16 cellular contexts compared by ENCODE assay signal in genomic region chr1:55131218-55131617, GRCh38.
"Had no signal": no experiment of that assay in that cellular context is flagged by ENCODE, and none has a peak within 500 bp of the region (broad histone marks: within the 10 kb centered on the region; RNA-seq: fewer than 3 reads in every experiment).

No MANE protein-coding gene starts in this region.

- H3K9me3 ChIP-seq: breast epithelium, esophagus squamous epithelium, lower lobe of right lung, tibial artery had no signal

- H3K4me1 Mint-ChIP-seq: nephron had no signal

- H3K4me2 ChIP-seq: hepatocyte had no signal

- H3K79me2 ChIP-seq: hepatocyte had no signal

- H3K27me3 Mint-ChIP-seq: activated CD4-positive, alpha-beta memory T cell treated with anti-CD3 and anti-CD28 coated beads for 36 hours; activated CD8-positive, alpha-beta memory T cell treated with anti-CD3 and anti-CD28 coated beads, Interleukin-2, amount 10 ng/mL, durations not matched to agents 7 days and 5 days; activated naive CD8-positive, alpha-beta T cell treated with anti-CD3 and anti-CD28 coated beads for 36 hours had no signal

- H2AFZ ChIP-seq: hepatocyte had no signal

- DNase-seq: activated CD4-positive, alpha-beta memory T cell treated with anti-CD3 and anti-CD28 coated beads for 36 hours; activated CD8-positive, alpha-beta memory T cell treated with anti-CD3 and anti-CD28 coated beads, Interleukin-2, amount 10 ng/mL, durations not matched to agents 7 days and 5 days; activated naive CD8-positive, alpha-beta T cell treated with anti-CD3 and anti-CD28 coated beads for 36 hours; effector CD4-positive, alpha-beta T cell; esophagus squamous epithelium; islet precursor cell; lower lobe of right lung; posterior cingulate gyrus; stimulated activated CD4-positive, alpha-beta T cell treated with anti-CD3 and anti-CD28 coated beads, Interleukin-2, amount 100 ng/mL, for 24 hours; stimulated activated naive CD4-positive, alpha-beta T cell treated with Interleukin-2 at 50 U/mL for 16 hours; T-helper 2 cell; tibial artery; WERI-Rb-1 had no signal

- H3K4me3 ChIP-seq: breast epithelium, esophagus squamous epithelium, hepatocyte, lower lobe of right lung, tibial artery had no signal

- H3K27ac Mint-ChIP-seq: activated CD4-positive, alpha-beta memory T cell treated with anti-CD3 and anti-CD28 coated beads for 36 hours; activated CD8-positive, alpha-beta memory T cell treated with anti-CD3 and anti-CD28 coated beads, Interleukin-2, amount 10 ng/mL, durations not matched to agents 7 days and 5 days; activated naive CD8-positive, alpha-beta T cell treated with anti-CD3 and anti-CD28 coated beads for 36 hours had no signal

- H3K4me3 Mint-ChIP-seq: activated CD4-positive, alpha-beta memory T cell treated with anti-CD3 and anti-CD28 coated beads for 36 hours; activated CD8-positive, alpha-beta memory T cell treated with anti-CD3 and anti-CD28 coated beads, Interleukin-2, amount 10 ng/mL, durations not matched to agents 7 days and 5 days; activated naive CD8-positive, alpha-beta T cell treated with anti-CD3 and anti-CD28 coated beads for 36 hours; nephron had no signal

- H3K27ac ChIP-seq: breast epithelium, esophagus squamous epithelium, hepatocyte, lower lobe of right lung, tibial artery, WERI-Rb-1 had no signal

- H3K27me3 ChIP-seq: breast epithelium, esophagus squamous epithelium, hepatocyte, tibial artery had no signal

- H3K9me3 Mint-ChIP-seq: activated CD4-positive, alpha-beta memory T cell treated with anti-CD3 and anti-CD28 coated beads for 36 hours had no signal

- ATAC-seq: activated CD8-positive, alpha-beta memory T cell treated with anti-CD3 and anti-CD28 coated beads, Interleukin-2, amount 10 ng/mL, durations not matched to agents 7 days and 5 days; lower lobe of right lung had no signal

- H3K4me1 ChIP-seq: breast epithelium, esophagus squamous epithelium, lower lobe of right lung had no signal
